8 cellular contexts compared by ENCODE assay signal in genomic region chr17:48892940-48893645, GRCh38. TPM values are rescaled to one million over a fixed set of nuclear protein-coding genes. Genes with fewer than 3 reads are reported as not detected.
DNase-seq lines count a peak whose midpoint lies in the region; ATAC-seq lines count a peak whose summit lies in the region.

No MANE protein-coding gene starts in this region.

- peak overlapping the region; percentile 77 for H3K4me3 ChIP-seq in iPS-18a (ENCODE audit: low read length)
- peak overlapping the region; percentile 85 to 94 (median 89) for H3K4me3 ChIP-seq in subcutaneous abdominal adipose tissue (ENCODE audit: low read depth in 1 of 5, low read length in 5 of 5)

- no peaks in the 10 kb centered on the region for H3K9me3 Mint-ChIP-seq in activated naive CD4-positive, alpha-beta T cell treated with anti-CD3 and anti-CD28 coated beads for 36 hours
- H3K9me3 Mint-ChIP-seq in activated T-helper 17 cell treated with anti-CD3 and anti-CD28 coated beads, Interleukin-2, amount 50 U/mL, for 72 hours, result no peaks in the 10 kb centered on the region

- H3K9ac ChIP-seq in iPS-18a (ENCODE audit: low read length) (peak overlapping the region; percentile 76), subcutaneous abdominal adipose tissue (ENCODE audit: low read length in 5 of 5) (peak overlapping the region; percentile 48 to 93 (median 85))

- peaks cover 25% of the 10 kb centered on the region for H3K4me1 Mint-ChIP-seq in activated naive CD4-positive, alpha-beta T cell treated with anti-CD3 and anti-CD28 coated beads for 36 hours (ENCODE audit: low read depth)
- H3K4me1 Mint-ChIP-seq in activated T-helper 17 cell treated with anti-CD3 and anti-CD28 coated beads, Interleukin-2, amount 50 U/mL, for 72 hours, result no peaks in the 10 kb centered on the region

- no peaks in the 10 kb centered on the region for H3K9me3 ChIP-seq in iPS-18a (ENCODE audit: control insufficient read depth, low read depth, low read length)
- no peaks in the 10 kb centered on the region for H3K9me3 ChIP-seq in subcutaneous abdominal adipose tissue (ENCODE audit: control insufficient read depth in 5 of 5, low read length in 5 of 5)

- H3K4me3 Mint-ChIP-seq in activated naive CD4-positive, alpha-beta T cell treated with anti-CD3 and anti-CD28 coated beads for 36 hours, result peak overlapping the region; percentile 99
- H3K4me3 Mint-ChIP-seq in activated T-helper 17 cell treated with anti-CD3 and anti-CD28 coated beads, Interleukin-2, amount 50 U/mL, for 72 hours, result peak overlapping the region; percentile 97

- no peak for ATAC-seq in activated T-helper 17 cell treated with anti-CD3 and anti-CD28 coated beads, Interleukin-2, amount 50 U/mL, for 72 hours (replicated peaks)
- ATAC-seq in HG02763 (IDR thresholded peaks at IDR 0.05; ENCODE audit: unreplicated experiment), result no peak

- peak overlapping the region; percentile 95 for H3K27ac Mint-ChIP-seq in activated naive CD4-positive, alpha-beta T cell treated with anti-CD3 and anti-CD28 coated beads for 36 hours
- peak overlapping the region; percentile 97 for H3K27ac Mint-ChIP-seq in activated T-helper 17 cell treated with anti-CD3 and anti-CD28 coated beads, Interleukin-2, amount 50 U/mL, for 72 hours

- H3K27ac ChIP-seq in iPS-18a (ENCODE audit: low read length) (peak overlapping the region; percentile 75), subcutaneous abdominal adipose tissue (ENCODE audit: low read depth, low read length) (peak overlapping the region; percentile 76)

- CTCF ChIA-PET in activated naive CD4-positive, alpha-beta T cell treated with anti-CD3 and anti-CD28 coated beads for 36 hours (lab: Charles Lee), result interaction anchor here (0.9 to 3.0 kb wide), 13 partner anchors 9 to 256 kb away, joined by 3 to 15 read pairs (median 4); no protein-coding TSS in a partner anchor

- peaks cover 29% of the 10 kb centered on the region for H3K36me3 Mint-ChIP-seq in activated naive CD4-positive, alpha-beta T cell treated with anti-CD3 and anti-CD28 coated beads for 36 hours (ENCODE audit: low read depth)
- H3K36me3 Mint-ChIP-seq in activated T-helper 17 cell treated with anti-CD3 and anti-CD28 coated beads, Interleukin-2, amount 50 U/mL, for 72 hours (ENCODE audit: low read depth), result peaks cover 55% of the 10 kb centered on the region

- peak; percentile 21 for DNase-seq in activated naive CD4-positive, alpha-beta T cell treated with anti-CD3 and anti-CD28 coated beads for 36 hours
- DNase-seq in activated naive CD4-positive, alpha-beta T cell (lab: John Stamatoyannopoulos, UW), result no peak
- DNase-seq in hepatic stellate cell (ENCODE audit: low spot score) (no peak), putamen (ENCODE audit: low spot score) (no peak)

- no peaks in the 10 kb centered on the region for H3K27me3 Mint-ChIP-seq in activated naive CD4-positive, alpha-beta T cell treated with anti-CD3 and anti-CD28 coated beads for 36 hours (ENCODE audit: low read depth)
- H3K27me3 Mint-ChIP-seq in activated T-helper 17 cell treated with anti-CD3 and anti-CD28 coated beads, Interleukin-2, amount 50 U/mL, for 72 hours, result no peaks in the 10 kb centered on the region

- intact Hi-C loops in activated naive CD4-positive, alpha-beta T cell treated with anti-CD3 and anti-CD28 coated beads for 36 hours (cut with micrococcal nuclease), result loop anchor here (1.0 to 5.0 kb wide), 6 partner anchors 15 to 791 kb away; partner anchors contain the start of genes CALCOCO2, CBX1, SNF8 and UBE2Z

- H3K4me1 ChIP-seq in iPS-18a (ENCODE audit: control insufficient read depth, low read depth, low read length), result peaks cover 5% of the 10 kb centered on the region
- H3K4me1 ChIP-seq in subcutaneous abdominal adipose tissue (ENCODE audit: control insufficient read depth in 5 of 5, insufficient read depth in 5 of 5, low read length in 5 of 5), result peaks cover 6 to 24% (median 23%) of the 10 kb centered on the region in 5 donors

- H3K27me3 ChIP-seq in iPS-18a (ENCODE audit: control insufficient read depth, insufficient read depth, low read length) (no peaks in the 10 kb centered on the region), subcutaneous abdominal adipose tissue (ENCODE audit: control insufficient read depth in 5 of 5, insufficient read depth in 4 of 5, low read length in 5 of 5) (peaks cover 0 to 5% (median 0%) of the 10 kb centered on the region in 5 donors)

- peaks cover 15% of the 10 kb centered on the region for H3K36me3 ChIP-seq in iPS-18a (ENCODE audit: control insufficient read depth, low read depth, low read length)
- peaks cover 7 to 34% (median 14%) of the 10 kb centered on the region in 5 donors for H3K36me3 ChIP-seq in subcutaneous abdominal adipose tissue (ENCODE audit: control insufficient read depth in 5 of 5, insufficient read depth in 5 of 5, low read length in 5 of 5)

RNA-seq across cellular contexts. Expression of gene ATP5MC1, which starts 0.5 kb away (rescaled TPM):
- 100 to 1,000 TPM; 144 to 149 TPM for total RNA-seq in activated naive CD4-positive, alpha-beta T cell treated with anti-CD3 and anti-CD28 coated beads for 36 hours
- 100 to 1,000 TPM in 1 of 2 donors, 10 to 100 TPM in 1; 71.3 to 101 TPM for total RNA-seq in activated T-helper 17 cell treated with anti-CD3 and anti-CD28 coated beads, Interleukin-2, amount 50 U/mL, for 72 hours

RNA-seq across cellular contexts. Expression of gene UBE2Z, which starts 15.1 kb away (rescaled TPM):
- total RNA-seq in activated naive CD4-positive, alpha-beta T cell treated with anti-CD3 and anti-CD28 coated beads for 36 hours, result 10 to 100 TPM; 76.1 to 76.9 TPM
- 100 to 1,000 TPM in 1 of 2 donors, 10 to 100 TPM in 1; 88.9 to 130 TPM for total RNA-seq in activated T-helper 17 cell treated with anti-CD3 and anti-CD28 coated beads, Interleukin-2, amount 50 U/mL, for 72 hours

RNA-seq across cellular contexts. Expression of gene SNF8, which starts 51.5 kb away (rescaled TPM):
- 10 to 100 TPM; 90.3 to 96.3 TPM for total RNA-seq in activated naive CD4-positive, alpha-beta T cell treated with anti-CD3 and anti-CD28 coated beads for 36 hours
- 100 to 1,000 TPM in 1 of 2 donors, 10 to 100 TPM in 1; 62.7 to 127 TPM for total RNA-seq in activated T-helper 17 cell treated with anti-CD3 and anti-CD28 coated beads, Interleukin-2, amount 50 U/mL, for 72 hours
